In genomic region chr17:5111402-5112204, GRCh38 we compare ENCODE assay signal across 8 cellular contexts. TPM values are rescaled to one million over a fixed set of nuclear protein-coding genes. Genes with fewer than 3 reads are reported as not detected.
A peak's percentile ranks its signal among the peaks of the same experiment; 100 is the strongest.
DNase-seq lines count a peak whose midpoint lies in the region; ATAC-seq and TF ChIP-seq lines count a peak whose summit lies in the region.

Gene ZNF232 (minus strand): TSS chr17:5111878. CDS start chr17:5111822, 56 bp downstream.

- 0 out of 2 replicates have a peak, but pooled peaks have one; percentile 3 for TF ChIP-seq RAD21 in Ishikawa (IDR thresholded peaks at IDR 0.05; ENCODE audit: low read depth)

- intact Hi-C loops in Calu3 (cut with micrococcal nuclease; ENCODE audit: unreplicated experiment): no loop called here

- TF ChIP-seq EP300 in Ishikawa (IDR thresholded peaks at IDR 0.05; ENCODE audit: borderline replicate concordance): no peak; the same call in 1 of the 2 replicates

- TF ChIP-seq POLR2A in erythroblast (IDR thresholded peaks at IDR 0.05; ENCODE audit: low read length): peak; percentile 73

- peak within 1 kb of the TSS; percentile 83 to 95 for H3K9ac ChIP-seq in mucosa of rectum (ENCODE audit: low read depth in 1 of 2, low read length in 2 of 2)

- ATAC-seq in GM21526 (IDR thresholded peaks at IDR 0.05; ENCODE audit: low FRiP score, unreplicated experiment): peak; percentile 78

- H3K36me3 Mint-ChIP-seq in Calu3 (ENCODE audit: insufficient read depth, unreplicated experiment): peaks cover 41% of the 10 kb centered on the region

- peaks cover under 1% of the 10 kb centered on the region for H3K27me3 Mint-ChIP-seq in Calu3 (ENCODE audit: unreplicated experiment)

- peak within 1 kb of the TSS; percentile 75 for H3K4me3 Mint-ChIP-seq in Calu3 (ENCODE audit: low read depth, unreplicated experiment)

- peak within 1 kb of the TSS; percentile 61 for H3K27ac Mint-ChIP-seq in Calu3 (ENCODE audit: unreplicated experiment)

- H3K36me3 ChIP-seq in mucosa of rectum (ENCODE audit: control insufficient read depth in 2 of 2, insufficient read depth in 2 of 2, low read length in 2 of 2): peaks cover 3 to 15% of the 10 kb centered on the region in 2 donors

- H3K4me1 Mint-ChIP-seq in Calu3 (ENCODE audit: low read depth, unreplicated experiment): peaks cover 15% of the 10 kb centered on the region

- peaks cover 0 to 2% of the 10 kb centered on the region in 2 donors for H3K9me3 ChIP-seq in mucosa of rectum (ENCODE audit: control insufficient read depth in 2 of 2, low read length in 2 of 2)

- CTCF ChIA-PET in Calu3 (lab: Charles Lee): no interaction called here

- DNase-seq in Calu3 (peak; percentile 93), OCI-M2 (lab: John Stamatoyannopoulos, UW; ENCODE audit: unreplicated experiment) (peak; percentile 58), erythroblast (lab: John Stamatoyannopoulos, UW) (peak; percentile 92 to 94)
- DNase-seq in activated T-cell treated with anti-CD3 and anti-CD28 coated beads, Interleukin-2, amount 50 U/mL, for 1 hour: peak; percentile 90
- peak; percentile 72 to 84 for DNase-seq in stimulated activated CD8-positive, alpha-beta memory T cell treated with anti-CD3 and anti-CD28 coated beads, Interleukin-4, amount 100 ng/mL, for 4 hours (ENCODE audit: low read depth in 2 of 2, low spot score in 1 of 2)

- peaks cover 0 to 6% of the 10 kb centered on the region in 2 donors for H3K4me1 ChIP-seq in mucosa of rectum (ENCODE audit: control insufficient read depth in 2 of 2, insufficient read depth in 2 of 2, low read length in 2 of 2)

- H3K4me3 ChIP-seq in mucosa of rectum (ENCODE audit: low read length in 2 of 2): peak within 1 kb of the TSS; percentile 96 to 97

- BruUV-seq in Calu3 (replicated peaks; lab: Mats Ljungman, UMichigan): no TSS peak

- H3K27me3 ChIP-seq in mucosa of rectum (ENCODE audit: control insufficient read depth in 2 of 2, insufficient read depth in 2 of 2, low read length in 2 of 2): peaks cover 6 to 10% of the 10 kb centered on the region in 2 donors

- TF ChIP-seq CTCF in Calu3 (IDR thresholded peaks at IDR 0.05; ENCODE audit: unreplicated experiment): no peak

- H3K27ac ChIP-seq in mucosa of rectum (ENCODE audit: low read depth in 2 of 2, low read length in 2 of 2): peak within 1 kb of the TSS; percentile 68 to 70

- peaks cover 15% of the 10 kb centered on the region for H3K9me3 Mint-ChIP-seq in Calu3 (ENCODE audit: low read depth, unreplicated experiment)

TF ChIP-seq in Ishikawa, 13 proteins besides CTCF, POLR2A, EP300 and RAD21:
- TF ChIP-seq REST (IDR thresholded peaks at IDR 0.05; ENCODE audit: low read depth): no peak
- TF ChIP-seq ZBTB7A (IDR thresholded peaks at IDR 0.05; ENCODE audit: low read depth): peak; percentile 61; the same call in 1 of the 2 replicates
- peak; percentile 29; the same call in 1 of the 2 replicates for TF ChIP-seq NFIC (IDR thresholded peaks at IDR 0.05)
- TF ChIP-seq USF1 (IDR thresholded peaks at IDR 0.05): peak; percentile 91
- no peak for TF ChIP-seq CEBPB (IDR thresholded peaks at IDR 0.05)
- peak; percentile 62; the same call in 1 of the 2 replicates for TF ChIP-seq YY1 (IDR thresholded peaks at IDR 0.05; ENCODE audit: low read depth)
- peak; percentile 85 for TF ChIP-seq TAF1 (IDR thresholded peaks at IDR 0.05; ENCODE audit: low read depth)
- TF ChIP-seq CREB1 (IDR thresholded peaks at IDR 0.05; ENCODE audit: low read depth): no peak
- TF ChIP-seq MAX (IDR thresholded peaks at IDR 0.05): peak; percentile 88
- TF ChIP-seq FOXM1 (IDR thresholded peaks at IDR 0.05; ENCODE audit: borderline replicate concordance, low read depth): no peak
- peak; percentile 63 for TF ChIP-seq TCF12 (IDR thresholded peaks at IDR 0.05; ENCODE audit: low read depth)
- TF ChIP-seq TEAD4 (IDR thresholded peaks at IDR 0.05): peak; percentile 25; the same call in 1 of the 2 replicates
- peak; percentile 95 for TF ChIP-seq EGR1 (IDR thresholded peaks at IDR 0.05)

RNA-seq across cellular contexts. Expression of gene ZNF232, which starts in this region (rescaled TPM):
- 7.1 and 8.4 TPM in 2 replicates for total RNA-seq in Calu3 (2022)

Comparison
In these comparisons a context has a peak if more than half of its experiments do, and no peak if none do; other contexts are left out.
1. Peak in every context shown above with its lines: DNase-seq, ATAC-seq, H3K4me3 ChIP-seq and H3K27ac ChIP-seq.